Comparison of ENCODE assay signal across 13 cellular contexts in the genomic region with DNA sequence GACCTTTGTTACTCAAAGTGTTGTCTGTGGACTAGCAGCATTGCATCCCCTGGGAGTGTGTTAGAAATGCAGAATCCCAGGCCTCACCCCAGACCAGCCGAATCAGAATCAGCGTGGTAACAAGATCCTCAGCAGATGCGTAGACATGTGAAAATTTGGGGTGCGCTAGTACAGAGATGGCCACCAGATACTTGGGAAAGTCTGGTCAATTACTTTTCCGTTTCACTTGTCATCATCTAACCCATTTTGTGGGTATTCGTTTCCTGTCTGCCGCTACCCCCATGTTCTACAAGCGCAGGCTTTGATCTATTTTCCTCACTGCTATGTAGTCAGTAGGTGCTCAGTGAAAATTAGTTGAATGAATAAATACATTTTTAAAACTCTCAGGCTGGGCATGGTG. TPM values are rescaled to one million over a fixed set of nuclear protein-coding genes. Genes with fewer than 3 reads are reported as not detected.
DNase-seq lines count a peak whose midpoint lies in the region; ATAC-seq and TF ChIP-seq lines count a peak whose summit lies in the region.
"Had no signal": no experiment of that assay in that cellular context is flagged by ENCODE, and none has a peak within 500 bp of the region (broad histone marks: within the 10 kb centered on the region; RNA-seq: fewer than 3 reads in every experiment).

No MANE protein-coding gene starts in this region.

- DNase-seq in GM12865 (ENCODE audit: low read depth) (peak; percentile 86), left cardiac atrium (no peak), NCI-H2196 treated with DMSO at 0.1 percent for 48 hours (lab: John Stamatoyannopoulos, UW; ENCODE audit: unreplicated experiment) (no peak), SK-N-DZ (ENCODE audit: low spot score) (no peak)
- DNase-seq in activated naive CD8-positive, alpha-beta T cell treated with anti-CD3 and anti-CD28 coated beads, Interleukin-2, amount 10 ng/mL, durations not matched to agents 7 days and 5 days = peak; percentile 36
- DNase-seq: activated naive CD4-positive, alpha-beta T cell treated with anti-CD3 and anti-CD28 coated beads, Interleukin-2, amount 50 U/mL, for 16 hours; NCI-H1694; stimulated activated naive CD4-positive, alpha-beta T cell had no signal

- peak; percentile 88 for ATAC-seq in GM19395 (IDR thresholded peaks at IDR 0.05; ENCODE audit: unreplicated experiment)
- ATAC-seq in HG03139 (IDR thresholded peaks at IDR 0.05; ENCODE audit: unreplicated experiment) = peak; percentile 61
- ATAC-seq in activated naive CD8-positive, alpha-beta T cell treated with anti-CD3 and anti-CD28 coated beads, Interleukin-2, amount 10 ng/mL, durations not matched to agents 7 days and 5 days (ENCODE audit: low read depth) = peak; percentile 89
- no peak for ATAC-seq in left cardiac atrium
- no peak for ATAC-seq in GM19324 (IDR thresholded peaks at IDR 0.05; ENCODE audit: low FRiP score, unreplicated experiment)

- no peaks in the 10 kb centered on the region for H3K9me3 Mint-ChIP-seq in activated naive CD8-positive, alpha-beta T cell treated with anti-CD3 and anti-CD28 coated beads, Interleukin-2, amount 10 ng/mL, durations not matched to agents 7 days and 5 days
- H3K9me3 Mint-ChIP-seq: CD14-positive monocyte had no signal

- intact Hi-C loops in left cardiac atrium (cut with DNase I) = no loop called here

- H3K36me3 Mint-ChIP-seq in activated naive CD8-positive, alpha-beta T cell treated with anti-CD3 and anti-CD28 coated beads, Interleukin-2, amount 10 ng/mL, durations not matched to agents 7 days and 5 days = no peaks in the 10 kb centered on the region

- TF ChIP-seq CTCF in GM12865 (IDR thresholded peaks at IDR 0.05; ENCODE audit: insufficient read depth, low read depth, low read length, missing control alignments) = no peak

- peak overlapping the region; percentile 57 for H3K4me3 Mint-ChIP-seq in activated naive CD8-positive, alpha-beta T cell treated with anti-CD3 and anti-CD28 coated beads, Interleukin-2, amount 10 ng/mL, durations not matched to agents 7 days and 5 days
- H3K4me3 Mint-ChIP-seq: CD14-positive monocyte had no signal

- POLR2A ChIA-PET in activated naive CD8-positive, alpha-beta T cell treated with anti-CD3 and anti-CD28 coated beads, Interleukin-2, amount 10 ng/mL, durations not matched to agents 7 days and 5 days (lab: Charles Lee) = no interaction called here

- peaks cover 24% of the 10 kb centered on the region for H3K27me3 Mint-ChIP-seq in activated naive CD8-positive, alpha-beta T cell treated with anti-CD3 and anti-CD28 coated beads, Interleukin-2, amount 10 ng/mL, durations not matched to agents 7 days and 5 days

- H3K27ac Mint-ChIP-seq in activated naive CD8-positive, alpha-beta T cell treated with anti-CD3 and anti-CD28 coated beads, Interleukin-2, amount 10 ng/mL, durations not matched to agents 7 days and 5 days = peak overlapping the region; percentile 31
- H3K27ac Mint-ChIP-seq: CD14-positive monocyte, progenitor cell of endocrine pancreas had no signal

- H3K4me3 ChIP-seq in GM12865 (ENCODE audit: low read depth, low read length) = no peak overlapping the region

- peaks cover 27% of the 10 kb centered on the region for H3K4me1 Mint-ChIP-seq in activated naive CD8-positive, alpha-beta T cell treated with anti-CD3 and anti-CD28 coated beads, Interleukin-2, amount 10 ng/mL, durations not matched to agents 7 days and 5 days

RNA-seq across cellular contexts. Expression of gene HERPUD1, which starts 33.1 kb away (rescaled TPM):
- total RNA-seq in activated naive CD8-positive, alpha-beta T cell treated with anti-CD3 and anti-CD28 coated beads, Interleukin-2, amount 10 ng/mL, durations not matched to agents 7 days and 5 days = 100 to 1,000 TPM; 134 to 157 TPM
- 100 to 1,000 TPM; 105 to 113 TPM for total RNA-seq in left cardiac atrium
- 37.4 and 55.6 TPM in 2 replicates for polyA plus RNA-seq in SK-N-DZ (2014; cell fraction: cytosol; rRNA removed)
- polyA plus RNA-seq in SK-N-DZ (2014; cell fraction: nucleus; rRNA removed) = 47.9 and 58.8 TPM in 2 replicates

RNA-seq across cellular contexts. Expression of gene SLC12A3, which starts 33.8 kb away (rescaled TPM):
- not detected for total RNA-seq in activated naive CD8-positive, alpha-beta T cell treated with anti-CD3 and anti-CD28 coated beads, Interleukin-2, amount 10 ng/mL, durations not matched to agents 7 days and 5 days
- not detected for total RNA-seq in left cardiac atrium
- 0.13 and 0.48 TPM in 2 replicates for polyA plus RNA-seq in SK-N-DZ (2014; cell fraction: cytosol; rRNA removed)
- polyA plus RNA-seq in SK-N-DZ (2014; cell fraction: nucleus; rRNA removed) = 0.79 and 0.84 TPM in 2 replicates
- total RNA-seq: progenitor cell of endocrine pancreas had no signal
- polyA plus RNA-seq: CD14-positive monocyte had no signal

Comparison
In these comparisons a context has a peak if more than half of its experiments do, and no peak if none do; other contexts are left out.
1. DNase-seq: peak in GM12865 (single experiment) and activated naive CD8-positive, alpha-beta T cell treated with anti-CD3 and anti-CD28 coated beads, Interleukin-2, amount 10 ng/mL, durations not matched to agents 7 days and 5 days (single experiment); none in left cardiac atrium (single experiment), NCI-H2196 treated with DMSO at 0.1 percent for 48 hours (single experiment) and SK-N-DZ (single experiment).
2. ATAC-seq: peak in GM19395 (single experiment), HG03139 (single experiment) and activated naive CD8-positive, alpha-beta T cell treated with anti-CD3 and anti-CD28 coated beads, Interleukin-2, amount 10 ng/mL, durations not matched to agents 7 days and 5 days (single experiment); none in left cardiac atrium (0 of 2) and GM19324 (single experiment).